In the genomic region with DNA sequence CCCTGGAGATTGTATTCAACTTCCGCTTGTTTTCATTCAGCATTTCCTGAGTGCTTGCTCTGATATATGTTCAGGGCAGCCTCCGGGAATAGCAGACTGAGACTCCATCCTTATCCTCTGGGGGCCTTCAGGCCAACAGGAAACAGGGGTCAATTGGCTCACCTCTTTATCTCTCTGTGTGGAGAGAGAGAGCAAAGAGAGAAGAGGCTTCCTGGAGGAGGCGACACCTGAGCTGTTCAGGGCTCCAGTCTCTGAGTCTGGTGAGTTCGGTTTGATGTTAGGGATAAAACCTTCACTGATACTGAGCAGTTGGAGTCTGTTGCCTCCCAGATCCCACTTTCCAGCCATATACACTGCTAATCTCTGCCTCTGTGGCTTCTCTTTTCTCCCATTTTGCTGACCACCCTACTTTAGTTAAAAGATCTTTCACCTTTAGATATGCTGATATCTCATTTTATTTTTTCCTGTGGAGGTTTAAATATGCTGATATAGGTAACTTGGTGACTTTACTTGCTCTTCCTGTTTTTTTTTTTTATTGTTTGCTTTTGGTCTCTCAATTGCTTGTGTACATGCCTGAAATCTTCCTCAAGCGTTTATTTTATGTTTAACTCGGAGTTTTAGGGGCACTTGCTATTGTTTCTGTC, we compare ENCODE assay signal across 2 cellular contexts.
A peak's percentile ranks its signal among the peaks of the same experiment; 100 is the strongest.
TF ChIP-seq lines count a peak whose summit lies in the region.

No MANE protein-coding gene starts in this region.

TF ChIP-seq in IMR-90, 13 proteins besides CTCF, POLR2A, EP300 and RAD21:
- no peak for TF ChIP-seq RFX5 (IDR thresholded peaks at IDR 0.05; ENCODE audit: low read depth, low read length)
- TF ChIP-seq MAFK (IDR thresholded peaks at IDR 0.05; ENCODE audit: low read depth, low read length), result peak; percentile 27; the same call in 1 of the 2 replicates
- no peak for TF ChIP-seq CHD1 (IDR thresholded peaks at IDR 0.05; ENCODE audit: low read depth, low read length)

TF ChIP-seq in H1, 55 proteins besides CTCF, POLR2A, EP300 and RAD21:
- TF ChIP-seq HDAC6 (IDR thresholded peaks at IDR 0.05; ENCODE audit: low read depth, low read length) (no peak), TAF7 (optimal IDR thresholded peaks at IDR 0.05; ENCODE audit: borderline replicate concordance, low read depth, low read length) (no peak), ZNF274 (IDR thresholded peaks at IDR 0.05; ENCODE audit: borderline replicate concordance, extremely low read depth, low read length) (no peak), EZH2 (IDR thresholded peaks at IDR 0.05; ENCODE audit: low read depth, low read length, severe bottlenecking) (no peak), RBBP5 (IDR thresholded peaks at IDR 0.05; ENCODE audit: borderline replicate concordance, low read depth, low read length) (no peak), JUND (IDR thresholded peaks at IDR 0.05; ENCODE audit: low read length) (no peak), FOSL1 (IDR thresholded peaks at IDR 0.05; ENCODE audit: insufficient read depth, low read depth, low read length) (no peak), CHD1 (IDR thresholded peaks at IDR 0.05; ENCODE audit: low read depth, low read length) (no peak), SUZ12 (IDR thresholded peaks at IDR 0.05; ENCODE audit: low read length) (no peak), EGR1 (IDR thresholded peaks at IDR 0.05; ENCODE audit: borderline replicate concordance, low read depth, low read length) (no peak)
- TF ChIP-seq, protein P1, sequence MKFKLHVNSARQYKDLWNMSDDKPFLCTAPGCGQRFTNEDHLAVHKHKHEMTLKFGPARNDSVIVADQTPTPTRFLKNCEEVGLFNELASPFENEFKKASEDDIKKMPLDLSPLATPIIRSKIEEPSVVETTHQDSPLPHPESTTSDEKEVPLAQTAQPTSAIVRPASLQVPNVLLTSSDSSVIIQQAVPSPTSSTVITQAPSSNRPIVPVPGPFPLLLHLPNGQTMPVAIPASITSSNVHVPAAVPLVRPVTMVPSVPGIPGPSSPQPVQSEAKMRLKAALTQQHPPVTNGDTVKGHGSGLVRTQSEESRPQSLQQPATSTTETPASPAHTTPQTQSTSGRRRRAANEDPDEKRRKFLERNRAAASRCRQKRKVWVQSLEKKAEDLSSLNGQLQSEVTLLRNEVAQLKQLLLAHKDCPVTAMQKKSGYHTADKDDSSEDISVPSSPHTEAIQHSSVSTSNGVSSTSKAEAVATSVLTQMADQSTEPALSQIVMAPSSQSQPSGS (IDR thresholded peaks at IDR 0.05; ENCODE audit: low read length), result no peak
- TF ChIP-seq, protein P2, sequence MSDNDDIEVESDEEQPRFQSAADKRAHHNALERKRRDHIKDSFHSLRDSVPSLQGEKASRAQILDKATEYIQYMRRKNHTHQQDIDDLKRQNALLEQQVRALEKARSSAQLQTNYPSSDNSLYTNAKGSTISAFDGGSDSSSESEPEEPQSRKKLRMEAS (IDR thresholded peaks at IDR 0.05), result no peak
- TF ChIP-seq, protein P3, sequence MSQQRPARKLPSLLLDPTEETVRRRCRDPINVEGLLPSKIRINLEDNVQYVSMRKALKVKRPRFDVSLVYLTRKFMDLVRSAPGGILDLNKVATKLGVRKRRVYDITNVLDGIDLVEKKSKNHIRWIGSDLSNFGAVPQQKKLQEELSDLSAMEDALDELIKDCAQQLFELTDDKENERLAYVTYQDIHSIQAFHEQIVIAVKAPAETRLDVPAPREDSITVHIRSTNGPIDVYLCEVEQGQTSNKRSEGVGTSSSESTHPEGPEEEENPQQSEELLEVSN (IDR thresholded peaks at IDR 0.05), result no peak
